18 cellular contexts compared by ENCODE assay signal in the genomic region with DNA sequence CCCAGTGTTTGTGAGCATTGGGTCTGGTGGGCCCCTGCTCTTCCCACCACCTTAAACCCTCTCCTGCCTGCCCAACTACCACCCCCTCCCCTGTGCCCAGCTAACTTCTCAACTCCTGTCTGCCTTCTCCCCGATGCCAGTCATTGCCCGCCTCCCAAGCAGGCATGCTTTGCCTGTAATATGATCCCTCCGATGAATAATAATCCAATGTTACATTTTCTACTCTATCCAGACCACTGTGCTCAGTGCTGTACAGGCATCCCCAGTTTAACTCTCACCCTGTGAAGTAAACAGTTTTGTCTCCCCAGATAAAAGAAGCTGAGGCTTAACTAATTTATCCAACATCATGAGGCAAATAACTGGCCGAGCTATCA. TPM values are rescaled to one million over a fixed set of nuclear protein-coding genes. Genes with fewer than 3 reads are reported as not detected.
"Had no signal": no experiment of that assay in that cellular context is flagged by ENCODE, and none has a peak within 500 bp of the region (broad histone marks: within the 10 kb centered on the region; RNA-seq: fewer than 3 reads in every experiment).

No MANE protein-coding gene starts in this region.

- H3K27ac ChIP-seq: colonic mucosa, hepatocyte, neutrophil, right lobe of liver, spleen, transverse colon had no signal

- H3K27ac Mint-ChIP-seq: activated naive CD8-positive, alpha-beta T cell treated with anti-CD3 and anti-CD28 coated beads for 36 hours; activated T-cell treated with anti-CD3 and anti-CD28 coated beads, Interleukin-2, amount 50 U/mL, for 24 hours; progenitor cell of endocrine pancreas had no signal

- H3K9me3 Mint-ChIP-seq: activated naive CD8-positive, alpha-beta T cell treated with anti-CD3 and anti-CD28 coated beads for 36 hours; activated T-cell treated with anti-CD3 and anti-CD28 coated beads, Interleukin-2, amount 50 U/mL, for 24 hours; naive thymus-derived CD4-positive, alpha-beta T cell; stimulated activated naive B cell treated with anti-CD40 and anti-IgM and Interleukin-4, amounts not matched to agents 10 μg/mL and 1 μg/mL and 100 μg/mL, for 72 hours had no signal

- H3K4me1 ChIP-seq: colonic mucosa, spleen, transverse colon had no signal

- H3K4me3 ChIP-seq: colonic mucosa, hepatocyte, right lobe of liver, spleen, transverse colon had no signal

- H3K4me3 Mint-ChIP-seq: activated naive CD8-positive, alpha-beta T cell treated with anti-CD3 and anti-CD28 coated beads for 36 hours; activated T-cell treated with anti-CD3 and anti-CD28 coated beads, Interleukin-2, amount 50 U/mL, for 24 hours; naive thymus-derived CD4-positive, alpha-beta T cell; stimulated activated naive B cell treated with anti-CD40 and anti-IgM and Interleukin-4, amounts not matched to agents 10 μg/mL and 1 μg/mL and 100 μg/mL, for 72 hours had no signal

- H3K36me3 Mint-ChIP-seq: activated naive CD8-positive, alpha-beta T cell treated with anti-CD3 and anti-CD28 coated beads for 36 hours had no signal

- H3K9me3 ChIP-seq: colonic mucosa, neutrophil, right lobe of liver, spleen, transverse colon had no signal

- H3K4me2 ChIP-seq: hepatocyte had no signal

- H2AFZ ChIP-seq: hepatocyte had no signal

- H3K79me2 ChIP-seq: hepatocyte had no signal

- ATAC-seq: naive thymus-derived CD4-positive, alpha-beta T cell had no signal

- DNase-seq: activated CD4-positive, CD25-positive, alpha-beta regulatory T cell; activated effector memory CD4-positive, alpha-beta T cell treated with anti-CD3 and anti-CD28 coated beads, Interleukin-2, amount 50 U/mL, for 16 hours; activated naive CD8-positive, alpha-beta T cell treated with anti-CD3 and anti-CD28 coated beads for 36 hours; activated T-cell treated with anti-CD3 and anti-CD28 coated beads, Interleukin-2, amount 50 U/mL, for 24 hours; anterior cingulate cortex; colonic mucosa; effector CD4-positive, alpha-beta T cell; naive thymus-derived CD4-positive, alpha-beta T cell; spleen; stimulated activated CD4-positive, alpha-beta T cell treated with anti-CD3 and anti-CD28 coated beads, Interleukin-1b, Interleukin-23, amount 100 ng/mL, for 48 hours; stimulated activated naive B cell treated with anti-CD40 and anti-IgM and Interleukin-4, amounts not matched to agents 10 μg/mL and 1 μg/mL and 100 μg/mL, for 72 hours; T-helper 2 cell had no signal

- H3K27me3 ChIP-seq: colonic mucosa, hepatocyte, right lobe of liver, spleen, transverse colon had no signal

- H3K27me3 Mint-ChIP-seq: activated naive CD8-positive, alpha-beta T cell treated with anti-CD3 and anti-CD28 coated beads for 36 hours; naive thymus-derived CD4-positive, alpha-beta T cell; progenitor cell of endocrine pancreas; stimulated activated naive B cell treated with anti-CD40 and anti-IgM and Interleukin-4, amounts not matched to agents 10 μg/mL and 1 μg/mL and 100 μg/mL, for 72 hours had no signal

- H3K4me1 Mint-ChIP-seq: activated naive CD8-positive, alpha-beta T cell treated with anti-CD3 and anti-CD28 coated beads for 36 hours had no signal

- H3K36me3 ChIP-seq: colonic mucosa, neutrophil, right lobe of liver, spleen, transverse colon had no signal

RNA-seq across cellular contexts. Expression of gene OLFML1, which starts 35.5 kb away (rescaled TPM):
- total RNA-seq: activated naive CD8-positive, alpha-beta T cell treated with anti-CD3 and anti-CD28 coated beads for 36 hours; kidney epithelial cell; naive thymus-derived CD4-positive, alpha-beta T cell; progenitor cell of endocrine pancreas had no signal
